In genomic region chr1:244049142-244049968, GRCh38 we compare ENCODE assay signal across 8 cellular contexts. TPM values are rescaled to one million over a fixed set of nuclear protein-coding genes. Genes with fewer than 3 reads are reported as not detected.
DNase-seq lines count a peak whose midpoint lies in the region; ATAC-seq and TF ChIP-seq lines count a peak whose summit lies in the region.

No MANE protein-coding gene starts in this region.

- ATAC-seq in right cardiac atrium, result no peak
- ATAC-seq in GM18873 (IDR thresholded peaks at IDR 0.05; ENCODE audit: low FRiP score, unreplicated experiment), result no peak
- ATAC-seq in HG02885 (IDR thresholded peaks at IDR 0.05; ENCODE audit: poor library complexity, unreplicated experiment), result no peak

- H3K9me3 Mint-ChIP-seq in activated naive CD8-positive, alpha-beta T cell treated with anti-CD3 and anti-CD28 coated beads for 36 hours, result no peaks in the 10 kb centered on the region

- TF ChIP-seq CTCF in RWPE1 (conservative IDR thresholded peaks at IDR 0.05; ENCODE audit: low read depth), result no peak
- no peak for TF ChIP-seq CTCF in retinal pigment epithelial cell (conservative IDR thresholded peaks at IDR 0.05; ENCODE audit: low read depth, low read length)

- H3K27me3 Mint-ChIP-seq in activated naive CD8-positive, alpha-beta T cell treated with anti-CD3 and anti-CD28 coated beads for 36 hours, result no peaks in the 10 kb centered on the region

- no peak overlapping the region for H3K27ac ChIP-seq in GM23248
- H3K27ac ChIP-seq in RWPE1, result peak overlapping the region; percentile 89
- H3K27ac ChIP-seq in right cardiac atrium (ENCODE audit: low read length), result peak overlapping the region; percentile 81

- peak overlapping the region; percentile 72 for H3K9ac ChIP-seq in GM23248

- intact Hi-C loops in right cardiac atrium (cut with DNase I), result loop anchor here in 2 of 4 donors (5.0 to 10.0 kb wide), 2 partner anchors 197 to 285 kb away; partner anchors contain the start of gene AKT3 (in 1 of the 2)

- H3K27me3 ChIP-seq in GM23248 (replicated peaks; ENCODE audit: insufficient read depth) (no peaks in the 10 kb centered on the region), right cardiac atrium (ENCODE audit: control insufficient read depth, insufficient read depth) (no peaks in the 10 kb centered on the region)

- H3K4me3 Mint-ChIP-seq in activated naive CD8-positive, alpha-beta T cell treated with anti-CD3 and anti-CD28 coated beads for 36 hours, result peak overlapping the region; percentile 95

- peak overlapping the region; percentile 81 for H3K4me3 ChIP-seq in GM23248
- peak overlapping the region; percentile 100 for H3K4me3 ChIP-seq in right cardiac atrium (ENCODE audit: low read length)
- peak overlapping the region; percentile 94 for H3K4me3 ChIP-seq in retinal pigment epithelial cell (ENCODE audit: low read length)

- H3K9me3 ChIP-seq in GM23248 (ENCODE audit: low read depth), result no peaks in the 10 kb centered on the region
- no peaks in the 10 kb centered on the region for H3K9me3 ChIP-seq in right cardiac atrium (ENCODE audit: control insufficient read depth, low read length)

- H3K4me2 ChIP-seq in GM23248 (ENCODE audit: unreplicated experiment), result peak overlapping the region; percentile 100

- peak overlapping the region; percentile 55 for H2AFZ ChIP-seq in GM23248

- no peaks in the 10 kb centered on the region for H3K36me3 ChIP-seq in GM23248 (ENCODE audit: low read depth)

- 1 to 2% methylated on average over 29 to 46 of the region's 75 CpGs for WGBS in GM23248 (ENCODE audit: low coverage in 1 of 2, low lambda C conversion rate in 2 of 2, missing lambda C conversion rate in 2 of 2), 2 experiments
- WGBS in right cardiac atrium, result under 1% methylated on average over 75 of the region's 75 CpGs

- POLR2A ChIA-PET in RWPE1 (lab: Yijun Ruan, JAX; ENCODE audit: low non-redundant PET), result no interaction called here

- H3K79me2 ChIP-seq in GM23248 (ENCODE audit: insufficient read depth), result peaks cover 44% of the 10 kb centered on the region

- DNase-seq in AG08395 (ENCODE audit: low spot score) (peak; percentile 15), GM23248 (peak; percentile 60), RWPE1 (ENCODE audit: low spot score) (peak; percentile 63), right cardiac atrium (peak; percentile 37 to 76 (median 76)), retinal pigment epithelial cell (ENCODE audit: low read depth) (no peak)
- peak; percentile 39 for DNase-seq in activated naive CD8-positive, alpha-beta T cell treated with anti-CD3 and anti-CD28 coated beads for 36 hours

- peaks cover 4% of the 10 kb centered on the region; the same call in 1 of the 2 replicates for H4K20me1 ChIP-seq in GM23248 (ENCODE audit: insufficient read depth)

- H3K4me1 ChIP-seq in GM23248 (ENCODE audit: insufficient read depth), result peaks cover 21% of the 10 kb centered on the region
- H3K4me1 ChIP-seq in right cardiac atrium (ENCODE audit: control insufficient read depth, insufficient read depth, low read length), result peaks cover 2% of the 10 kb centered on the region

- CTCF ChIA-PET in RWPE1 (lab: Yijun Ruan, JAX), result interaction anchor here (0.6 kb wide), 1 partner anchor 71 kb away, joined by 3 read pairs; no protein-coding TSS in a partner anchor

- H3F3A ChIP-seq in GM23248 (ENCODE audit: insufficient read depth), result peaks cover 14% of the 10 kb centered on the region; the same call in 1 of the 2 replicates

- H3K9me2 ChIP-seq in GM23248 (ENCODE audit: insufficient read depth), result no peaks in the 10 kb centered on the region

- H3K4me1 Mint-ChIP-seq in activated naive CD8-positive, alpha-beta T cell treated with anti-CD3 and anti-CD28 coated beads for 36 hours, result peaks cover 30% of the 10 kb centered on the region

- H3K27ac Mint-ChIP-seq in activated naive CD8-positive, alpha-beta T cell treated with anti-CD3 and anti-CD28 coated beads for 36 hours, result no peak overlapping the region

- in situ Hi-C loops in GM23248 (cut with MboI), result no loop called here

- H3K36me3 Mint-ChIP-seq in activated naive CD8-positive, alpha-beta T cell treated with anti-CD3 and anti-CD28 coated beads for 36 hours, result no peaks in the 10 kb centered on the region

RNA-seq across cellular contexts. Expression of gene ZBTB18, which starts 1.7 kb away (rescaled TPM):
- total RNA-seq in GM23248 (2014; rRNA removed; shearing (Covaris generic)), result 9.2 and 10.0 TPM in 2 replicates
- polyA plus RNA-seq in GM23248 (2016; fragmentation: Nextera tagmentation; extraction: Ambion mirVana) (0.25 and 0.47 TPM in 2 replicates), right cardiac atrium (18.4 TPM)
- 1 to 10 TPM; 5.6 to 5.7 TPM for total RNA-seq in activated naive CD8-positive, alpha-beta T cell treated with anti-CD3 and anti-CD28 coated beads for 36 hours
- 10 to 100 TPM; 19.8 to 32.0 (median 27.4) TPM for total RNA-seq in right cardiac atrium
